Comparison of ENCODE assay signal across 8 cellular contexts in genomic region chr17:17752822-17753448, GRCh38.
DNase-seq lines count a peak whose midpoint lies in the region; ATAC-seq, FAIRE-seq and TF ChIP-seq lines count a peak whose summit lies in the region.

No MANE protein-coding gene starts in this region.

- H3K79me2 ChIP-seq in SK-N-SH (ENCODE audit: insufficient read depth) = peaks cover 65% of the 10 kb centered on the region; the same call in 1 of the 2 replicates

- DNase-seq in SK-N-SH (no peak), adrenal gland (peak in 1 of 7 donors; percentile 70), kidney (peak; percentile 75), suprapubic skin (ENCODE audit: low spot score in 2 of 2) (no peak), urothelium cell line (ENCODE audit: low spot score) (no peak), NCI-H1105 treated with DMSO at 0.1 percent for 48 hours (lab: John Stamatoyannopoulos, UW) (no peak)

- TF ChIP-seq POLR2A in adrenal gland (IDR thresholded peaks at IDR 0.05) (no peak), suprapubic skin (IDR thresholded peaks at IDR 0.05) (no peak)

- H3K4me3 ChIP-seq in SK-N-SH (ENCODE audit: low read depth in 2 of 2, low read length in 1 of 2) (peak overlapping the region; percentile 13 to 34; a peak in 2 of 4 replicates), adrenal gland (peak overlapping the region in 3 of 4 donors; percentile 23 to 53 (median 32)), kidney (ENCODE audit: low read length in 2 of 2) (peak overlapping the region; percentile 41 to 76), suprapubic skin (peak overlapping the region; percentile 41)

- intact Hi-C loops in adrenal gland (cut with DNase I) (no loop called here), kidney (cut with DNase I) (no loop called here)

- H3K9me2 ChIP-seq in SK-N-SH = no peaks in the 10 kb centered on the region

- FAIRE-seq in kidney (lab: Jason Lieb, UNC) = no peak
- FAIRE-seq in urothelium cell line (lab: Jason Lieb, UNC) = no peak

- H3K27ac ChIP-seq in SK-N-SH (ENCODE audit: low read depth in 2 of 2, low read length in 1 of 2) (peak overlapping the region; percentile 31 to 83; a peak in 3 of 4 replicates), adrenal gland (peak overlapping the region in 4 of 5 donors; percentile 46 to 86 (median 70)), kidney (ENCODE audit: low read depth in 2 of 2, low read length in 2 of 2) (peak overlapping the region; percentile 83 to 86), suprapubic skin (peak overlapping the region; percentile 83)

- peaks cover 18% of the 10 kb centered on the region for H3F3A ChIP-seq in SK-N-SH (replicated peaks; ENCODE audit: insufficient read depth)

- H3K9me3 ChIP-seq in SK-N-SH (no peaks in the 10 kb centered on the region), adrenal gland (replicated peaks in 1 of 3) (no peaks in the 10 kb centered on the region), kidney (ENCODE audit: control insufficient read depth in 1 of 2, low read length in 2 of 2) (no peaks in the 10 kb centered on the region), suprapubic skin (no peaks in the 10 kb centered on the region)

- H3K9ac ChIP-seq in SK-N-SH (no peak overlapping the region; the same call in 1 of the 2 replicates), kidney (ENCODE audit: low read length in 2 of 2) (peak overlapping the region in 1 of 2 donors; percentile 59)

- POLR2A ChIA-PET in SK-N-SH (lab: Yijun Ruan, JAX) = no interaction called here

- TF ChIP-seq CTCF in SK-N-SH (IDR thresholded peaks at IDR 0.05) = no peak
- TF ChIP-seq CTCF in adrenal gland (IDR thresholded peaks at IDR 0.05) = no peak
- TF ChIP-seq CTCF in kidney (IDR thresholded peaks at IDR 0.05; ENCODE audit: borderline replicate concordance, extremely low read depth, insufficient read depth) = no peak
- TF ChIP-seq CTCF in suprapubic skin (IDR thresholded peaks at IDR 0.05) = no peak

- H3K36me3 ChIP-seq in SK-N-SH (replicated peaks in 1 of 2; ENCODE audit: control insufficient read depth in 1 of 2, insufficient read depth in 2 of 2, low read length in 1 of 2) = no peaks in the 10 kb centered on the region
- no peaks in the 10 kb centered on the region for H3K36me3 ChIP-seq in adrenal gland (replicated peaks in 1 of 2)
- H3K36me3 ChIP-seq in kidney (ENCODE audit: control insufficient read depth in 1 of 2, insufficient read depth in 2 of 2, low read length in 2 of 2) = no peaks in the 10 kb centered on the region
- no peaks in the 10 kb centered on the region for H3K36me3 ChIP-seq in suprapubic skin

- H3K27me3 ChIP-seq in SK-N-SH (ENCODE audit: insufficient read depth) = no peaks in the 10 kb centered on the region
- no peaks in the 10 kb centered on the region for H3K27me3 ChIP-seq in adrenal gland
- H3K27me3 ChIP-seq in suprapubic skin = no peaks in the 10 kb centered on the region

- peak overlapping the region; percentile 52; the same call in 1 of the 2 replicates for H3K4me2 ChIP-seq in SK-N-SH

- TF ChIP-seq EP300 in SK-N-SH (IDR thresholded peaks at IDR 0.05; ENCODE audit: borderline replicate concordance in 1 of 2, low read depth in 1 of 2, low read length in 1 of 2) (no peak), suprapubic skin (IDR thresholded peaks at IDR 0.05) (no peak)

- H4K20me1 ChIP-seq in SK-N-SH (ENCODE audit: insufficient read depth) = peaks cover 39% of the 10 kb centered on the region

- H3K4me1 ChIP-seq in SK-N-SH (ENCODE audit: control insufficient read depth in 1 of 2, insufficient read depth in 2 of 2, low read depth in 1 of 2, low read length in 1 of 2) = peaks cover 21 to 77% of the 10 kb centered on the region in 2 experiments; a peak in 3 of 4 replicates
- H3K4me1 ChIP-seq in adrenal gland (replicated peaks in 1 of 2) = peaks cover 21 to 38% of the 10 kb centered on the region in 2 donors
- peaks cover 8 to 24% of the 10 kb centered on the region in 2 donors for H3K4me1 ChIP-seq in kidney (ENCODE audit: control insufficient read depth in 1 of 2, insufficient read depth in 1 of 2, low read depth in 1 of 2, low read length in 2 of 2)
- peaks cover 52% of the 10 kb centered on the region for H3K4me1 ChIP-seq in suprapubic skin

- WGBS in SK-N-SH (ENCODE audit: low lambda C conversion rate) = 83% methylated on average over 6 of the region's 11 CpGs
- WGBS in adrenal gland, 4 donors = 39 to 45% (median 42%) methylated on average over 10 to 11 of the region's 11 CpGs
- 21% methylated on average over 11 of the region's 11 CpGs for WGBS in suprapubic skin

- ATAC-seq in SK-N-SH treated with all-trans-retinoic acid at 6 μM for 48 hours = no peak
- ATAC-seq in GM19328 (IDR thresholded peaks at IDR 0.05; ENCODE audit: unreplicated experiment) = no peak

- no peak for TF ChIP-seq RAD21 in SK-N-SH (IDR thresholded peaks at IDR 0.05; ENCODE audit: low read length)

- CTCF ChIA-PET in SK-N-SH (lab: Yijun Ruan, JAX) = interaction anchor here (1.0 kb wide), 1 partner anchor 89 kb away, joined by 3 read pairs; no protein-coding TSS in a partner anchor

- no peak overlapping the region for H2AFZ ChIP-seq in SK-N-SH (ENCODE audit: low read depth)

TF ChIP-seq in SK-N-SH, 30 proteins besides CTCF, POLR2A, EP300 and RAD21:
- TF ChIP-seq GATA2 (CRISPR knock-in tag; IDR thresholded peaks at IDR 0.05) (peak; percentile 3; the same call in 1 of the 2 replicates), MEF2A (IDR thresholded peaks at IDR 0.05; ENCODE audit: borderline replicate concordance, low read depth) (no peak)

TF ChIP-seq in SK-N-SH treated with all-trans-retinoic acid at 6 μM for 48 hours, 23 proteins besides CTCF, POLR2A, EP300 and RAD21:
- no peak for TF ChIP-seq OSR1 (CRISPR knock-in tag; IDR thresholded peaks at IDR 0.05)
- no peak for TF ChIP-seq RARB (CRISPR knock-in tag; IDR thresholded peaks at IDR 0.05)
- no peak for TF ChIP-seq CSDC2 (CRISPR knock-in tag; IDR thresholded peaks at IDR 0.05)
